29 cellular contexts compared by ENCODE assay signal in the genomic region with DNA sequence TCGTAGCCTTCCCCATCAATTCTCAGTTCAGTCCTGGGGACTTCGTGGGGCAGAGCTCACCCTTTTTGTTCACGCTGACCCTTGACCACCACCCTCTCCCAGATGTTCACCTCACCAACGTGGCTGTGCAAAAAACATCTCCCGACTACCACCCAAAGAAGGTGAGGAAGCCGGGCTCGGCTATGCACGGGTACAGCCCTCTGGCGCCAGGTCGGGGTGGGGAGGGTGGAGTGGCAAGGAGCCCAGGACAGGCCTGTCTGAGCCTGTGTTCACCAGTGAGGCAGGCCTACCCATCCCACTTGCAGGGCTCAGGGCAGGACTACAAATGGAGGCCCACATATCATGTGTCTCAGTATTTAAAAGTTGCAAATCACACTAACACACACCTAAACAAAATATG. TPM values are rescaled to one million over a fixed set of nuclear protein-coding genes. Genes with fewer than 3 reads are reported as not detected.
"Had no signal": no experiment of that assay in that cellular context is flagged by ENCODE, and none has a peak within 500 bp of the region (broad histone marks: within the 10 kb centered on the region; RNA-seq: fewer than 3 reads in every experiment).

No MANE protein-coding gene starts in this region.

- H3K27me3 ChIP-seq: dorsolateral prefrontal cortex, left lung, ovary, suprapubic skin, upper lobe of right lung, uterus had no signal

- H3K27ac ChIP-seq: dorsolateral prefrontal cortex, epithelial cell of prostate, esophagus muscularis mucosa, left lung, ovary, suprapubic skin, transverse colon, upper lobe of right lung, uterus had no signal

- H3K4me1 ChIP-seq: esophagus muscularis mucosa, left lung, suprapubic skin, transverse colon, upper lobe of right lung, uterus had no signal

- H3K9me3 ChIP-seq: esophagus muscularis mucosa, left lung, ovary, suprapubic skin, transverse colon, upper lobe of right lung, uterus had no signal

- H3K4me3 ChIP-seq: dorsolateral prefrontal cortex, esophagus muscularis mucosa, left lung, ovary, smooth muscle cell, suprapubic skin, transverse colon, upper lobe of right lung, uterus had no signal

- H3K4me3 Mint-ChIP-seq: naive thymus-derived CD8-positive, alpha-beta T cell; nephron progenitor cell; stimulated activated naive CD8-positive, alpha-beta T cell treated with anti-CD3 and anti-CD28 coated beads, Interleukin-15, amount 100 ng/mL, for 72 hours had no signal

- H3K36me3 Mint-ChIP-seq: naive thymus-derived CD8-positive, alpha-beta T cell had no signal

- ATAC-seq: left cardiac atrium; left lung; naive thymus-derived CD8-positive, alpha-beta T cell; sciatic nerve; stimulated activated naive CD8-positive, alpha-beta T cell treated with anti-CD3 and anti-CD28 coated beads, Interleukin-15, amount 100 ng/mL, for 72 hours; upper lobe of right lung had no signal

- DNase-seq: cerebellar nuclear complex; dorsolateral prefrontal cortex; effector CD4-positive, alpha-beta T cell; foreskin melanocyte; left cardiac atrium; left lung; naive thymus-derived CD8-positive, alpha-beta T cell; nephron progenitor cell; occipital lobe; ovary; stimulated activated CD4-positive, alpha-beta T cell treated with anti-CD3 and anti-CD28 coated beads, Interleukin-12 subunit alpha, Interleukin-12 subunit beta, amount 100 ng/mL, for 4 hours; stimulated activated CD4-positive, alpha-beta T cell treated with anti-CD3 and anti-CD28 coated beads, Interleukin-1b, Interleukin-23, amount 100 ng/mL, for 48 hours; stimulated activated CD4-positive, alpha-beta T cell treated with anti-CD3 and anti-CD28 coated beads, Interleukin-4, amount 100 ng/mL, for 1 hour; stimulated activated CD8-positive, alpha-beta memory T cell treated with anti-CD3 and anti-CD28 coated beads, Interleukin-4, amount 100 ng/mL, for 48 hours; stimulated activated naive CD4-positive, alpha-beta T cell; stimulated activated naive CD8-positive, alpha-beta T cell treated with anti-CD3 and anti-CD28 coated beads, Interleukin-15, amount 100 ng/mL, for 72 hours; transverse colon; upper lobe of right lung; uterus had no signal

- H3K9me3 Mint-ChIP-seq: naive thymus-derived CD8-positive, alpha-beta T cell; nephron progenitor cell; stimulated activated naive CD8-positive, alpha-beta T cell treated with anti-CD3 and anti-CD28 coated beads, Interleukin-15, amount 100 ng/mL, for 72 hours had no signal

- H3K4me2 ChIP-seq: smooth muscle cell had no signal

- H3K4me1 Mint-ChIP-seq: stimulated activated naive CD8-positive, alpha-beta T cell treated with anti-CD3 and anti-CD28 coated beads, Interleukin-15, amount 100 ng/mL, for 72 hours had no signal

- H3K27ac Mint-ChIP-seq: nephron progenitor cell; stimulated activated naive CD8-positive, alpha-beta T cell treated with anti-CD3 and anti-CD28 coated beads, Interleukin-15, amount 100 ng/mL, for 72 hours had no signal

- H3K36me3 ChIP-seq: esophagus muscularis mucosa, left lung, ovary, suprapubic skin, transverse colon, upper lobe of right lung, uterus had no signal

RNA-seq across cellular contexts. Expression of a gene that starts 34.3 kb away (rescaled TPM):
- total RNA-seq: esophagus muscularis mucosa; fibroblast of lung; left cardiac atrium; lower leg skin; lung microvascular endothelial cell; mesenteric fat pad; myocyte; naive thymus-derived CD8-positive, alpha-beta T cell; ovary; sciatic nerve; smooth muscle cell; suprapubic skin had no signal
- polyA plus RNA-seq: fibroblast of lung; naive thymus-derived CD8-positive, alpha-beta T cell; ovary; smooth muscle cell had no signal
